1 cellular context compared by ENCODE assay signal in genomic region chr3:119570229-119570628, GRCh38.
TF ChIP-seq lines count a peak whose summit lies in the region.

No MANE protein-coding gene starts in this region.

TF ChIP-seq in GM12878, 131 proteins besides CTCF, POLR2A, EP300 and RAD21 (continued from another document):
- TF ChIP-seq E4F1 (IDR thresholded peaks at IDR 0.05; ENCODE audit: borderline replicate concordance, partially characterized antibody), result no peak
- TF ChIP-seq POLR2AphosphoS5 (IDR thresholded peaks at IDR 0.05; ENCODE audit: low read length), result no peak
- TF ChIP-seq SKIL (IDR thresholded peaks at IDR 0.05; ENCODE audit: low read depth, poor library complexity, severe bottlenecking), result peak; percentile 26
- TF ChIP-seq PAX8 (IDR thresholded peaks at IDR 0.05), result no peak
- no peak for TF ChIP-seq SUPT20H (IDR thresholded peaks at IDR 0.05; ENCODE audit: borderline replicate concordance, control insufficient read depth, low read depth, low read length)
- no peak for TF ChIP-seq ZNF217 (IDR thresholded peaks at IDR 0.05)
- no peak for TF ChIP-seq RFX5 (IDR thresholded peaks at IDR 0.05; ENCODE audit: low read depth, low read length)
- TF ChIP-seq CREB1 (IDR thresholded peaks at IDR 0.05; ENCODE audit: low read depth), result no peak
- TF ChIP-seq CEBPZ (IDR thresholded peaks at IDR 0.05; ENCODE audit: low read depth, low read length), result no peak
- TF ChIP-seq TCF12 (IDR thresholded peaks at IDR 0.05; ENCODE audit: low read depth, low read length), result no peak
- TF ChIP-seq TBL1XR1 (IDR thresholded peaks at IDR 0.05; ENCODE audit: low read depth, low read length), result no peak
- no peak for TF ChIP-seq BCLAF1 (IDR thresholded peaks at IDR 0.05)
- TF ChIP-seq CEBPB (IDR thresholded peaks at IDR 0.05; ENCODE audit: borderline replicate concordance in 1 of 2, low read depth in 2 of 2, low read length in 2 of 2), result no peak
- TF ChIP-seq RAD51 (IDR thresholded peaks at IDR 0.05), result no peak
- no peak for TF ChIP-seq JUND (IDR thresholded peaks at IDR 0.05; ENCODE audit: low read depth, low read length)
- TF ChIP-seq SRF (IDR thresholded peaks at IDR 0.05; ENCODE audit: low read depth in 2 of 2, low read length in 2 of 2), result no peak
- TF ChIP-seq E2F4 (IDR thresholded peaks at IDR 0.05; ENCODE audit: low read depth, low read length), result no peak
- TF ChIP-seq CHD2 (IDR thresholded peaks at IDR 0.05; ENCODE audit: borderline replicate concordance, low read depth, low read length), result no peak
- no peak for TF ChIP-seq CBX5 (IDR thresholded peaks at IDR 0.05; ENCODE audit: low read depth)
- TF ChIP-seq NFIC (IDR thresholded peaks at IDR 0.05; ENCODE audit: low read depth, low read length), result no peak
- no peak for TF ChIP-seq ATF2 (IDR thresholded peaks at IDR 0.05; ENCODE audit: low read length)
- TF ChIP-seq RB1 (IDR thresholded peaks at IDR 0.05; ENCODE audit: borderline replicate concordance), result no peak
- no peak for TF ChIP-seq BCL11A (IDR thresholded peaks at IDR 0.05; ENCODE audit: low read depth, low read length)
- TF ChIP-seq STAT1 (conservative IDR thresholded peaks at IDR 0.05), result no peak
- no peak for TF ChIP-seq PBX3 (IDR thresholded peaks at IDR 0.05; ENCODE audit: insufficient replicate concordance, low read depth, low read length)
- TF ChIP-seq ATF7 (IDR thresholded peaks at IDR 0.05; ENCODE audit: low read depth), result peak; percentile 42; the same call in 1 of the 2 replicates
- no peak for TF ChIP-seq ZNF207 (IDR thresholded peaks at IDR 0.05; ENCODE audit: borderline replicate concordance)
- no peak for TF ChIP-seq HCFC1 (IDR thresholded peaks at IDR 0.05; ENCODE audit: low read length)
- no peak for TF ChIP-seq NR2F1 (conservative IDR thresholded peaks at IDR 0.05)
- no peak for TF ChIP-seq ZBTB33 (IDR thresholded peaks at IDR 0.05)
- no peak for TF ChIP-seq ZSCAN29 (IDR thresholded peaks at IDR 0.05)
- no peak for TF ChIP-seq CREM (IDR thresholded peaks at IDR 0.05; ENCODE audit: low read depth)
- no peak for TF ChIP-seq MAX (IDR thresholded peaks at IDR 0.05; ENCODE audit: low read depth, low read length)
- no peak for TF ChIP-seq CBX3 (IDR thresholded peaks at IDR 0.05; ENCODE audit: borderline replicate concordance, low read depth)
- TF ChIP-seq YY1 (IDR thresholded peaks at IDR 0.05; ENCODE audit: low read depth, low read length), result no peak
- no peak for TF ChIP-seq KDM1A (IDR thresholded peaks at IDR 0.05; ENCODE audit: borderline replicate concordance)
- no peak for TF ChIP-seq SMC3 (IDR thresholded peaks at IDR 0.05; ENCODE audit: borderline replicate concordance, low read length)
- no peak for TF ChIP-seq REST (IDR thresholded peaks at IDR 0.05; ENCODE audit: low read depth, low read length)
